20 cellular contexts compared by ENCODE assay signal in the genomic region with DNA sequence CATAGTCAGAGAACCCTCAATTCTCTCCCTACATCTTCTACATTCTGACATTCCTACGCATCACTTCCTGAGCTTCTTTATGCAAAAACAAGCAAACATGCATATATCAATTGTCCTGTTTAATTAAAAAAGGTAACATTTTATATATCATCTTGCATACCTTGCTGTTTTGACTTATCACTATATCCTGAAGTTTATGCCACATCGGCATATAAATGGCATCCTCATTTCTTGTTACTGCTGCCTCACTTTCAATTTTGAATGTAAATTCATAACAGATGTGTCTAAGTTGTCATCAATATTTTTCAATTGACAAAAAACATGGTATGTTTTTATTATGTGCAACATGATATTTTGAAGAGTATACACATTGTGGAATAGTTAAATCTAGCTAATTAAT.
DNase-seq lines count a peak whose midpoint lies in the region; ATAC-seq, FAIRE-seq and TF ChIP-seq lines count a peak whose summit lies in the region.
"Had no signal": no experiment of that assay in that cellular context is flagged by ENCODE, and none has a peak within 500 bp of the region (broad histone marks: within the 10 kb centered on the region; RNA-seq: fewer than 3 reads in every experiment).

No MANE protein-coding gene starts in this region.

- H4K5ac ChIP-seq in IMR-90 (ENCODE audit: low read depth, low read length) = no peak overlapping the region
- H4K5ac ChIP-seq in H1 (ENCODE audit: insufficient read length, low read depth, low read length) = no peak overlapping the region

- POLR2A ChIA-PET in HepG2 (lab: Yijun Ruan, JAX) = no interaction called here
- POLR2A ChIA-PET in IMR-90 (lab: Charles Lee; ENCODE audit: unreplicated experiment) = no interaction called here
- POLR2A ChIA-PET in H1 (lab: Charles Lee; ENCODE audit: partially characterized antibody) = no interaction called here

- H3K18ac ChIP-seq in IMR-90 (ENCODE audit: low read depth, low read length) (no peak overlapping the region), H1 (ENCODE audit: extremely low read depth, low read length) (no peak overlapping the region)

- H2BK15ac ChIP-seq in IMR-90 (ENCODE audit: low read depth, low read length) = no peak overlapping the region
- no peak overlapping the region for H2BK15ac ChIP-seq in H1 (ENCODE audit: low read length)

- no peaks in the 10 kb centered on the region for H3K36me3 ChIP-seq in HepG2 (replicated peaks in 1 of 2; ENCODE audit: control insufficient read depth in 1 of 2, insufficient read depth in 2 of 2, low read length in 2 of 2)
- H3K36me3 ChIP-seq in right lobe of liver = no peaks in the 10 kb centered on the region
- H3K36me3 ChIP-seq in IMR-90 (ENCODE audit: control insufficient read depth, insufficient read depth, low read length) = no peaks in the 10 kb centered on the region
- no peaks in the 10 kb centered on the region for H3K36me3 ChIP-seq in H1 (ENCODE audit: control insufficient read depth in 2 of 4, insufficient read depth in 4 of 4, low read length in 3 of 4)
- no peaks in the 10 kb centered on the region for H3K36me3 ChIP-seq in ovary
- H3K36me3 ChIP-seq: BE2C, BLaER1 had no signal

- TF ChIP-seq EP300 in HepG2 (IDR thresholded peaks at IDR 0.05; ENCODE audit: low read depth in 2 of 2, low read length in 2 of 2) (no peak), HepG2 (CRISPR knock-in tag; IDR thresholded peaks at IDR 0.05; ENCODE audit: borderline replicate concordance) (no peak), H1 (IDR thresholded peaks at IDR 0.05; ENCODE audit: borderline replicate concordance in 1 of 2, low read depth in 2 of 2, low read length in 2 of 2) (no peak), ovary (IDR thresholded peaks at IDR 0.05) (no peak)

- BruUV-seq in HepG2 (replicated peaks; lab: Mats Ljungman, UMichigan) (no TSS peak), IMR-90 (replicated peaks; lab: Mats Ljungman, UMichigan) (no TSS peak)

- no peak overlapping the region for H3K4ac ChIP-seq in IMR-90 (ENCODE audit: low read depth, low read length)
- no peak overlapping the region for H3K4ac ChIP-seq in H1 (replicated peaks; ENCODE audit: insufficient read length, low read depth, low read length)

- no peaks in the 10 kb centered on the region for H3K27me3 ChIP-seq in HepG2 (ENCODE audit: control insufficient read depth in 1 of 2, insufficient read depth in 2 of 2, low read length in 2 of 2)
- no peaks in the 10 kb centered on the region for H3K27me3 ChIP-seq in right lobe of liver
- no peaks in the 10 kb centered on the region for H3K27me3 ChIP-seq in IMR-90 (ENCODE audit: control insufficient read depth, insufficient read depth, low read length)
- H3K27me3 ChIP-seq in H1 (replicated peaks in 1 of 4; ENCODE audit: control insufficient read depth in 3 of 4, extremely low read depth in 1 of 4, insufficient read depth in 3 of 4, low read length in 3 of 4) = no peaks in the 10 kb centered on the region
- H3K27me3 ChIP-seq in ovary = no peaks in the 10 kb centered on the region
- H3K27me3 ChIP-seq: BE2C, BLaER1 had no signal

- no peak overlapping the region for H4K91ac ChIP-seq in IMR-90 (ENCODE audit: insufficient read depth, low read depth, low read length)
- no peak overlapping the region for H4K91ac ChIP-seq in H1 (replicated peaks; ENCODE audit: insufficient read length, low read length)

- dilution Hi-C loops in IMR-90 (cut with HindIII; ENCODE audit: low sequenced_read_pairs, unreplicated experiment) = no loop called here

- H3K9me1 ChIP-seq in IMR-90 (ENCODE audit: insufficient read depth, low read length) = no peaks in the 10 kb centered on the region

- H2BK5ac ChIP-seq in IMR-90 (ENCODE audit: low read depth, low read length, poor library complexity, severe bottlenecking) (no peak overlapping the region), H1 (ENCODE audit: low read depth, low read length) (no peak overlapping the region)

- CTCF ChIA-PET in HepG2 (lab: Yijun Ruan, JAX; ENCODE audit: low intra/inter-chr PET ratio, low total read pairs) = no interaction called here
- CTCF ChIA-PET in IMR-90 (lab: Yijun Ruan, JAX) = no interaction called here
- CTCF ChIA-PET in H1 (lab: Charles Lee; ENCODE audit: partially characterized antibody) = no interaction called here

- H2BK20ac ChIP-seq in IMR-90 (ENCODE audit: low read depth, low read length) (no peak overlapping the region), H1 (ENCODE audit: low read length) (no peak overlapping the region)

- intact Hi-C loops in HepG2 (cut with micrococcal nuclease; ENCODE audit: unreplicated experiment) (no loop called here), right lobe of liver (cut with DNase I) (no loop called here), IMR-90 (cut with micrococcal nuclease) (no loop called here), ovary (cut with DNase I) (no loop called here)

- H3K4me1 ChIP-seq in HepG2 (ENCODE audit: insufficient read depth, low read length) = no peaks in the 10 kb centered on the region
- H3K4me1 ChIP-seq in right lobe of liver = no peaks in the 10 kb centered on the region
- no peaks in the 10 kb centered on the region for H3K4me1 ChIP-seq in IMR-90 (ENCODE audit: control insufficient read depth, insufficient read depth, low read length)
- no peaks in the 10 kb centered on the region for H3K4me1 ChIP-seq in H1 (replicated peaks in 1 of 4; ENCODE audit: control insufficient read depth in 3 of 4, insufficient read depth in 4 of 4, low read length in 3 of 4)
- no peaks in the 10 kb centered on the region for H3K4me1 ChIP-seq in ovary (ENCODE audit: insufficient read depth)
- H3K4me1 ChIP-seq: BE2C, BLaER1 had no signal

- H2BK120ac ChIP-seq in IMR-90 (ENCODE audit: low read depth, low read length) (no peak overlapping the region), H1 (replicated peaks; ENCODE audit: low read depth, low read length) (no peak overlapping the region)

- ATAC-seq in HepG2 = no peak
- ATAC-seq in right lobe of liver = no peak
- no peak for ATAC-seq in IMR-90 (ENCODE audit: low read depth)

- H3K23ac ChIP-seq in IMR-90 (ENCODE audit: low read depth, low read length) (no peak overlapping the region), H1 (ENCODE audit: insufficient read length) (no peak overlapping the region)

- H2BK12ac ChIP-seq in H1 (ENCODE audit: low read depth, low read length) = no peak overlapping the region

- H4K8ac ChIP-seq in IMR-90 (ENCODE audit: low read depth in 2 of 2, low read length in 2 of 2) (no peak overlapping the region), H1 (ENCODE audit: extremely low read depth, insufficient read depth, low read length) (no peak overlapping the region)

- H3K56ac ChIP-seq in IMR-90 (ENCODE audit: extremely low read depth, insufficient read depth, low read length) = no peak overlapping the region
- no peak overlapping the region for H3K56ac ChIP-seq in H1 (replicated peaks; ENCODE audit: insufficient read length, low read depth, low read length)

- in situ Hi-C loops in HepG2 (cut with HindIII; ENCODE audit: extremely low pct_ligation_motif_present, low pct_unique_long_range_greater_than_20kb) = no loop called here
- in situ Hi-C loops in IMR-90 (cut with MboI; ENCODE audit: low sequenced_read_pairs) = no loop called here

- no peak for TF ChIP-seq CTCF in HepG2 (CRISPR knock-in tag; IDR thresholded peaks at IDR 0.05)
- TF ChIP-seq CTCF in right lobe of liver (IDR thresholded peaks at IDR 0.05) = no peak
- no peak for TF ChIP-seq CTCF in IMR-90 (conservative IDR thresholded peaks at IDR 0.05; ENCODE audit: low read depth, low read length)
- TF ChIP-seq CTCF in H1 (IDR thresholded peaks at IDR 0.05; ENCODE audit: control extremely low read depth in 1 of 3, insufficient read depth in 1 of 3, low read depth in 1 of 3, low read length in 3 of 3) = no peak
- no peak for TF ChIP-seq CTCF in ovary (IDR thresholded peaks at IDR 0.05)

- FAIRE-seq in HepG2 (lab: Jason Lieb, UNC) (no peak), H1 (lab: Jason Lieb, UNC) (peak; percentile 19)
- FAIRE-seq: G401.6, GM12891, GM19239 had no signal

- TF ChIP-seq RAD21 in HepG2 (CRISPR knock-in tag; IDR thresholded peaks at IDR 0.05) (no peak), IMR-90 (IDR thresholded peaks at IDR 0.05; ENCODE audit: low read length) (no peak), H1 (IDR thresholded peaks at IDR 0.05 in 1 of 2, conservative IDR thresholded peaks at IDR 0.05 in 1 of 2; ENCODE audit: low read depth in 2 of 2, low read length in 2 of 2) (no peak)

- H3K4me3 ChIP-seq in HepG2 (replicated peaks in 1 of 3; ENCODE audit: insufficient read depth in 1 of 3, low read depth in 2 of 3, low read length in 3 of 3) (no peak overlapping the region), right lobe of liver (no peak overlapping the region), IMR-90 (ENCODE audit: insufficient read depth, low read depth, low read length) (no peak overlapping the region), H1 (ENCODE audit: extremely low read depth in 1 of 4, insufficient read depth in 2 of 4, low read depth in 3 of 4, low read length in 4 of 4) (no peak overlapping the region), ovary (no peak overlapping the region)
- H3K4me3 ChIP-seq: BLaER1 had no signal

- no peak overlapping the region for H3K14ac ChIP-seq in IMR-90 (replicated peaks; ENCODE audit: low read depth, low read length)
- no peak overlapping the region for H3K14ac ChIP-seq in H1 (ENCODE audit: insufficient read length)

- H3K4me2 ChIP-seq in HepG2 (ENCODE audit: low read depth, low read length) (no peak overlapping the region), IMR-90 (ENCODE audit: low read depth, low read length) (no peak overlapping the region), H1 (ENCODE audit: insufficient read depth in 1 of 2, low read depth in 2 of 2, low read length in 2 of 2) (no peak overlapping the region)
- H3K4me2 ChIP-seq: BLaER1 had no signal

- H4K20me1 ChIP-seq in HepG2 (ENCODE audit: insufficient read depth, low read length) (no peaks in the 10 kb centered on the region), IMR-90 (ENCODE audit: insufficient read depth, low read length) (no peaks in the 10 kb centered on the region), H1 (replicated peaks in 1 of 2; ENCODE audit: control insufficient read depth in 1 of 2, insufficient read depth in 2 of 2, low read length in 2 of 2) (no peaks in the 10 kb centered on the region)
- H4K20me1 ChIP-seq: BLaER1 had no signal

- TF ChIP-seq POLR2A in HepG2 (IDR thresholded peaks at IDR 0.05; ENCODE audit: insufficient read depth in 1 of 2, low read depth in 2 of 2, low read length in 2 of 2) = no peak
- TF ChIP-seq POLR2A in right lobe of liver (IDR thresholded peaks at IDR 0.05) = no peak
- TF ChIP-seq POLR2A in IMR-90 (IDR thresholded peaks at IDR 0.05; ENCODE audit: low read depth, low read length) = no peak
- TF ChIP-seq POLR2A in H1 (IDR thresholded peaks at IDR 0.05; ENCODE audit: control extremely low read depth in 1 of 2, low read depth in 2 of 2, low read length in 2 of 2) = no peak
- TF ChIP-seq POLR2A in ovary (IDR thresholded peaks at IDR 0.05) = no peak

- H3K23me2 ChIP-seq in H1 (ENCODE audit: low read depth, low read length) = no peaks in the 10 kb centered on the region

- H2AK5ac ChIP-seq in IMR-90 (ENCODE audit: low read depth, low read length) = no peak overlapping the region
- no peak overlapping the region for H2AK5ac ChIP-seq in H1 (ENCODE audit: low read depth, low read length)

- H3K27ac ChIP-seq in HepG2 (ENCODE audit: extremely low read length, insufficient read depth, low read length) = no peak overlapping the region
- no peak overlapping the region for H3K27ac ChIP-seq in right lobe of liver
- H3K27ac ChIP-seq in IMR-90 (ENCODE audit: insufficient read depth, low read length) = no peak overlapping the region
- no peak overlapping the region for H3K27ac ChIP-seq in H1 (ENCODE audit: low read depth, low read length)
- H3K27ac ChIP-seq in ovary = no peak overlapping the region
- H3K27ac ChIP-seq: 22Rv1, BLaER1 had no signal

- no peak overlapping the region for H2AK9ac ChIP-seq in IMR-90 (replicated peaks; ENCODE audit: low read depth, low read length, poor library complexity)

- DNase-seq in HepG2 (ENCODE audit: low spot score) (no peak), right lobe of liver (no peak), IMR-90 (no peak), H1 (ENCODE audit: low read depth in 1 of 2, low spot score in 2 of 2) (no peak), ovary (no peak), GM19240 (ENCODE audit: insufficient read length, low spot score) (no peak)
- DNase-seq: ACHN; BE2C; C1 segment of cervical spinal cord; CD4-positive, alpha-beta memory T cell; CD4-positive, CD25-positive, alpha-beta regulatory T cell; CD8-positive, alpha-beta memory T cell; COR-L47; DMS79 treated with DMSO at 0.1 percent for 48 hours; GF-D8 had no signal

- no peaks in the 10 kb centered on the region for H3K9me3 ChIP-seq in HepG2 (ENCODE audit: low read length)
- H3K9me3 ChIP-seq in right lobe of liver = no peaks in the 10 kb centered on the region
- H3K9me3 ChIP-seq in IMR-90 (ENCODE audit: control insufficient read depth, insufficient read depth, low read length) = peaks cover 4% of the 10 kb centered on the region
- H3K9me3 ChIP-seq in H1 (ENCODE audit: insufficient read depth in 2 of 2, low read depth in 1 of 2, low read length in 1 of 2) = no peaks in the 10 kb centered on the region
- no peaks in the 10 kb centered on the region for H3K9me3 ChIP-seq in ovary
- H3K9me3 ChIP-seq: BE2C, BLaER1 had no signal

- no peaks in the 10 kb centered on the region for H3K79me1 ChIP-seq in IMR-90 (ENCODE audit: low read depth in 1 of 2, low read length in 2 of 2)
- H3K79me1 ChIP-seq in H1 (ENCODE audit: low read depth, low read length) = no peaks in the 10 kb centered on the region

- 48% methylated on average over 2 of the region's 2 CpGs for WGBS in HepG2 (ENCODE audit: low lambda C conversion rate)
- 67% methylated on average over 2 of the region's 2 CpGs for WGBS in right lobe of liver (ENCODE audit: insufficient coverage, low coverage, low lambda C conversion rate, missing lambda C conversion rate)
- WGBS in IMR-90 (ENCODE audit: extremely low coverage in 2 of 2, insufficient read length in 1 of 2), 2 experiments = no CpG with 5 or more reads among the region's 2 CpGs
- 94% methylated on average over 2 of the region's 2 CpGs; no CpG with 5 or more reads in 1 of the 2 experiments for WGBS in H1 (ENCODE audit: extremely low coverage in 1 of 2, insufficient coverage in 1 of 2, insufficient read length in 1 of 2, insufficient replicate concordance in 2 of 2, low coverage in 1 of 2, low lambda C conversion rate in 2 of 2, missing lambda C conversion rate in 1 of 2), 2 experiments
- 97 to 98% (median 97%) methylated on average over 2 of the region's 2 CpGs for WGBS in ovary, 3 donors

- no peaks in the 10 kb centered on the region for H3K79me2 ChIP-seq in HepG2 (ENCODE audit: insufficient read depth, low read length)
- no peaks in the 10 kb centered on the region for H3K79me2 ChIP-seq in H1 (ENCODE audit: control insufficient read depth in 1 of 2, insufficient read depth in 2 of 2, low read length in 2 of 2)

- H2AFZ ChIP-seq in HepG2 (ENCODE audit: low read length) (no peak overlapping the region), IMR-90 (replicated peaks; ENCODE audit: low read length, poor library complexity) (no peak overlapping the region), H1 (ENCODE audit: low read length) (no peak overlapping the region)

- no peak overlapping the region for H3K9ac ChIP-seq in HepG2 (ENCODE audit: insufficient read depth, low read depth, low read length)
- H3K9ac ChIP-seq in IMR-90 (ENCODE audit: low read depth, low read length) = no peak overlapping the region
- no peak overlapping the region for H3K9ac ChIP-seq in H1 (replicated peaks in 1 of 4; ENCODE audit: extremely low read depth in 1 of 4, low read depth in 3 of 4, low read length in 3 of 4)
- H3K9ac ChIP-seq: BLaER1 had no signal
